Comparison of ENCODE assay signal across 8 cellular contexts in the genomic region with DNA sequence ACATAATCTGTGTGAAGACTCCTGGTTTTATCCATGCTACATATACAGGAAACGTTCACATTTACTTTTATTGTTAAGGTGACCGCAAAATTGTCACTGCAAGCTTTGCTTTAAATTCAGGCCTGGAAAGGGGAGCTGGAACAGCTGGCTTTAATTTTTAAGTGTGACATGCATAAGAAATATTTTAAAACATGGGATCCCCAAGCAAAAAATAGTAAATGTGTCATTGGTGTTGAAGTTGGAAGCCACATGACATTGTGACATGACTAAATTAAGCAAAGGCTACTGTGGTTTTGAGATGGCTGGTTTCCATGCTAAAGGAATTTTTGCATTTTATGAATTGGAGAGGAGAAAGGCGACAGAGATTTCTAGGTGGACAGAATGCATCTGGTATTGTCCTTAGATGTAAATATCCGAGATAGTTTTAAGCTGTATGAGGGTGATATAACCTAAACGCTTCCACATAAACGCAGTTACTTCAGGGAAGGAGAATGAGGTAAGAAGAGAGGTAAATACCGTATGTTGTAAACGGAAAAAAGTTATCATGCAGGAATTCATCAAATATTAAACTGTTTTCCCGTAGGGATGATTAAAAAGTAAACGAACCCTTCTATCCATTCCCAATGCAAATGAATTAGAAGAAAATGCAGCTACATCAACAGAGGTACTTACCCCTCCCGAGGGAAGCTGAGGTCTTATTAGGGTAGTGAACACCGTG. TPM values are rescaled to one million over a fixed set of nuclear protein-coding genes. Genes with fewer than 3 reads are reported as not detected.
DNase-seq lines count a peak whose midpoint lies in the region; ATAC-seq and TF ChIP-seq lines count a peak whose summit lies in the region.

No MANE protein-coding gene starts in this region.

- H3K27me3 Mint-ChIP-seq in mesothelial cell of epicardium (ENCODE audit: low read depth): no peaks in the 10 kb centered on the region

- peak overlapping the region; percentile 59 for H3K9ac ChIP-seq in HUES6 (ENCODE audit: low read length)

- peaks cover 4% of the 10 kb centered on the region for H3K9me3 Mint-ChIP-seq in mesothelial cell of epicardium

- H3K27ac Mint-ChIP-seq in mesothelial cell of epicardium: peak overlapping the region; percentile 96

- no peaks in the 10 kb centered on the region for H3K9me3 ChIP-seq in HUES6 (ENCODE audit: control insufficient read depth, insufficient read depth, low read depth, low read length)

- DNase-seq in AG08396 (ENCODE audit: low spot score): peak; percentile 49
- DNase-seq in brain microvascular endothelial cell: no peak
- DNase-seq in mesothelial cell of epicardium (ENCODE audit: low spot score in 2 of 2, unreplicated experiment in 2 of 2): no peak
- no peak for DNase-seq in omental fat pad (ENCODE audit: low spot score)
- DNase-seq in activated gamma-delta T cell (lab: John Stamatoyannopoulos, UW): no peak

- in situ Hi-C loops in brain microvascular endothelial cell (cut with HindIII; ENCODE audit: low pct_ligation_motif_present, low sequenced_read_pairs): no loop called here

- peaks cover 6% of the 10 kb centered on the region; the same call in 1 of the 2 replicates for H3K4me1 ChIP-seq in HUES6 (ENCODE audit: control insufficient read depth, insufficient read depth, low read length)

- peaks cover 25% of the 10 kb centered on the region for H3K27me3 ChIP-seq in HUES6 (ENCODE audit: control insufficient read depth, insufficient read depth, low read length)
- no peaks in the 10 kb centered on the region for H3K27me3 ChIP-seq in brain microvascular endothelial cell (replicated peaks)

- peak overlapping the region; percentile 82 for H3K4me3 Mint-ChIP-seq in mesothelial cell of epicardium

- H3K27ac ChIP-seq in HUES6 (ENCODE audit: low read depth, low read length): no peak overlapping the region
- peak overlapping the region; percentile 83 for H3K27ac ChIP-seq in brain microvascular endothelial cell

- ATAC-seq in HG03457 (IDR thresholded peaks at IDR 0.05; ENCODE audit: unreplicated experiment) (no peak), omental fat pad (ENCODE audit: low FRiP score) (no peak), GM18511 (IDR thresholded peaks at IDR 0.05; ENCODE audit: unreplicated experiment) (no peak)

- no peaks in the 10 kb centered on the region for H3K36me3 Mint-ChIP-seq in mesothelial cell of epicardium

- TF ChIP-seq CTCF in brain microvascular endothelial cell (IDR thresholded peaks at IDR 0.05; ENCODE audit: low read depth, low read length, missing control alignments) (no peak), mesothelial cell of epicardium (IDR thresholded peaks at IDR 0.05; ENCODE audit: unreplicated experiment) (no peak), omental fat pad (IDR thresholded peaks at IDR 0.05) (no peak)

- H3K36me3 ChIP-seq in HUES6 (ENCODE audit: control insufficient read depth, insufficient read depth, low read length) (no peaks in the 10 kb centered on the region), brain microvascular endothelial cell (replicated peaks) (no peaks in the 10 kb centered on the region)

- H3K4me3 ChIP-seq in HUES6 (ENCODE audit: low read depth, low read length): peak overlapping the region; percentile 81
- peak overlapping the region; percentile 77 for H3K4me3 ChIP-seq in brain microvascular endothelial cell (ENCODE audit: low read depth, low read length)

- peaks cover 18% of the 10 kb centered on the region for H3K4me1 Mint-ChIP-seq in mesothelial cell of epicardium

RNA-seq across cellular contexts. Expression of a gene that starts 0.9 kb away (rescaled TPM):
- total RNA-seq in mesothelial cell of epicardium: 57.1 to 62.7 TPM (median 62.2 TPM) in 3 replicates
- total RNA-seq in omental fat pad: 10 to 100 TPM; 44.3 to 62.1 (median 50.8) TPM

RNA-seq across cellular contexts. Expression of a gene that starts 12.1 kb away (rescaled TPM):
- 22.2 to 24.5 TPM (median 22.9 TPM) in 3 replicates for total RNA-seq in mesothelial cell of epicardium
- 10 to 100 TPM; 23.6 to 69.5 (median 39.4) TPM for total RNA-seq in omental fat pad

RNA-seq across cellular contexts. Expression of a gene that starts 42.3 kb away (rescaled TPM):
- total RNA-seq in mesothelial cell of epicardium (71.8 to 83.1 TPM (median 82.6 TPM) in 3 replicates), omental fat pad (10 to 100 TPM; 34.8 to 70.9 (median 38.0) TPM)
